8 cellular contexts compared by ENCODE assay signal in genomic region chr3:101803152-101803782, GRCh38. TPM values are rescaled to one million over a fixed set of nuclear protein-coding genes. Genes with fewer than 3 reads are reported as not detected.
DNase-seq lines count a peak whose midpoint lies in the region; ATAC-seq and TF ChIP-seq lines count a peak whose summit lies in the region.

No MANE protein-coding gene starts in this region.

- CTCF ChIA-PET in activated CD4-positive, alpha-beta T cell treated with anti-CD3 and anti-CD28 coated beads for 36 hours (lab: Charles Lee), result interaction anchor here (0.6 to 3.8 kb wide), 33 partner anchors 9 to 733 kb away, joined by 3 to 31 read pairs (median 4); partner anchors contain the start of genes NFKBIZ, NXPE3 and ZBTB11

- H3K27ac Mint-ChIP-seq in activated CD4-positive, alpha-beta T cell treated with anti-CD3 and anti-CD28 coated beads for 36 hours, result no peak overlapping the region
- H3K27ac Mint-ChIP-seq in H9, result no peak overlapping the region
- peak overlapping the region; percentile 61 for H3K27ac Mint-ChIP-seq in activated naive CD8-positive, alpha-beta T cell

- no peak overlapping the region for H4K91ac ChIP-seq in H9 (ENCODE audit: insufficient read length, low read depth, low read length)

- no peak for TF ChIP-seq POLR2A in Peyer's patch (IDR thresholded peaks at IDR 0.05)

- peak; percentile 99 for ATAC-seq in activated CD4-positive, alpha-beta T cell treated with anti-CD3 and anti-CD28 coated beads for 36 hours

- no peak overlapping the region for H3K14ac ChIP-seq in H9 (ENCODE audit: insufficient read depth, low read length)

- no peaks in the 10 kb centered on the region for H3K79me2 ChIP-seq in H9 (ENCODE audit: insufficient read depth, low read length)

- TF ChIP-seq CTCF in H9 (conservative IDR thresholded peaks at IDR 0.05), result peak; percentile 90
- peak; percentile 68 to 90 (median 88) for TF ChIP-seq CTCF in Peyer's patch (IDR thresholded peaks at IDR 0.05)

- no peak overlapping the region for H4K5ac ChIP-seq in H9 (ENCODE audit: insufficient read length, low read depth, low read length)

- no peaks in the 10 kb centered on the region for H3K79me1 ChIP-seq in H9 (ENCODE audit: insufficient read depth, low read depth, low read length, poor library complexity, severe bottlenecking)

- H3K27me3 ChIP-seq in H9 (ENCODE audit: insufficient read depth, low read length) (no peaks in the 10 kb centered on the region), Peyer's patch (no peaks in the 10 kb centered on the region)

- POLR2A ChIA-PET in activated CD4-positive, alpha-beta T cell treated with anti-CD3 and anti-CD28 coated beads for 36 hours (lab: Charles Lee), result interaction anchor here (1.0 kb wide), 1 partner anchor 359 kb away, joined by 3 read pairs; no protein-coding TSS in a partner anchor

- H3K23ac ChIP-seq in H9 (ENCODE audit: insufficient read length, low read depth, low read length), result no peak overlapping the region

- H3K9ac ChIP-seq in H9 (ENCODE audit: extremely low read depth, insufficient read length, low read length), result no peak overlapping the region

- H3K4me1 ChIP-seq in H9 (ENCODE audit: insufficient read depth, low read length) (0 out of 2 replicates have a peak, but pooled peaks cover 2% of the 10 kb centered on the region), Peyer's patch (no peaks in the 10 kb centered on the region)

- no peak overlapping the region for H3K4ac ChIP-seq in H9 (ENCODE audit: low read depth, low read length)

- H2AK5ac ChIP-seq in H9 (ENCODE audit: insufficient read length, low read length), result no peak overlapping the region

- no peak overlapping the region for H4K8ac ChIP-seq in H9 (replicated peaks; ENCODE audit: insufficient read length, low read depth, low read length)

- H3T11ph ChIP-seq in H9 (ENCODE audit: low read length), result no peak overlapping the region

- peaks cover 0 to 8% (median 0%) of the 10 kb centered on the region in 3 donors for H3K36me3 ChIP-seq in Peyer's patch

- H2BK5ac ChIP-seq in H9 (ENCODE audit: insufficient read length, low read length), result no peak overlapping the region

- no peak overlapping the region for H3K4me2 ChIP-seq in H9 (ENCODE audit: insufficient read depth, insufficient read length, low read length)

- no peak overlapping the region for H2BK15ac ChIP-seq in H9 (ENCODE audit: low read depth, low read length)

- no peak overlapping the region for H3K4me3 ChIP-seq in Peyer's patch

- H3K36me3 Mint-ChIP-seq in activated CD4-positive, alpha-beta T cell treated with anti-CD3 and anti-CD28 coated beads for 36 hours (ENCODE audit: low read depth), result peaks cover 31% of the 10 kb centered on the region
- peaks cover 14 to 27% (median 26%) of the 10 kb centered on the region in 3 experiments; a peak in 6 of 7 replicates for H3K36me3 Mint-ChIP-seq in H9 (ENCODE audit: insufficient read depth in 1 of 3, low read depth in 3 of 3)
- peaks cover 6% of the 10 kb centered on the region for H3K36me3 Mint-ChIP-seq in activated naive CD8-positive, alpha-beta T cell

- no peaks in the 10 kb centered on the region for H3K9me3 Mint-ChIP-seq in activated CD4-positive, alpha-beta T cell treated with anti-CD3 and anti-CD28 coated beads for 36 hours (ENCODE audit: low read depth)
- H3K9me3 Mint-ChIP-seq in H9, result no peaks in the 10 kb centered on the region
- H3K9me3 Mint-ChIP-seq in activated naive CD8-positive, alpha-beta T cell (ENCODE audit: low read depth), result no peaks in the 10 kb centered on the region

- DNase-seq in activated CD4-positive, alpha-beta T cell treated with anti-CD3 and anti-CD28 coated beads for 36 hours, result peak; percentile 68
- no peak for DNase-seq in activated CD4-positive, alpha-beta T cell treated with anti-CD3 and anti-CD28 coated beads for 1 hour
- DNase-seq in H9 (no peak), LHCN-M2 (ENCODE audit: low read depth) (peak; percentile 76), Peyer's patch (peak in 2 of 3 donors; percentile 44 to 79), glomerular visceral epithelial cell (ENCODE audit: extremely low spot score) (peak; percentile 60), pulmonary artery endothelial cell (ENCODE audit: low read depth, low spot score) (peak; percentile 45)

- no CpG with 5 or more reads among the region's 9 CpGs for WGBS in H9 (ENCODE audit: extremely low coverage, insufficient read length, low lambda C conversion rate)

- H3K4me3 Mint-ChIP-seq in activated CD4-positive, alpha-beta T cell treated with anti-CD3 and anti-CD28 coated beads for 36 hours, result no peak overlapping the region
- H3K4me3 Mint-ChIP-seq in H9, result no peak overlapping the region
- peak overlapping the region; percentile 18 for H3K4me3 Mint-ChIP-seq in activated naive CD8-positive, alpha-beta T cell

- H2BK20ac ChIP-seq in H9 (ENCODE audit: low read depth, low read length, poor library complexity, severe bottlenecking), result no peak overlapping the region

- H3K56ac ChIP-seq in H9 (ENCODE audit: insufficient read length, low read depth, low read length), result no peak overlapping the region

- H4K20me1 ChIP-seq in H9 (ENCODE audit: control insufficient read depth, insufficient read depth, insufficient read length), result no peaks in the 10 kb centered on the region

- no peak overlapping the region for H2BK12ac ChIP-seq in H9 (ENCODE audit: insufficient read length, low read depth, low read length)

- H3K4me1 Mint-ChIP-seq in activated CD4-positive, alpha-beta T cell treated with anti-CD3 and anti-CD28 coated beads for 36 hours, result peaks cover 36% of the 10 kb centered on the region
- H3K4me1 Mint-ChIP-seq in H9, result peaks cover 13% of the 10 kb centered on the region in 2 experiments
- H3K4me1 Mint-ChIP-seq in activated naive CD8-positive, alpha-beta T cell (ENCODE audit: low read depth), result peaks cover 32% of the 10 kb centered on the region

- H3K18ac ChIP-seq in H9 (ENCODE audit: insufficient read length, low read depth, low read length), result no peak overlapping the region

- H3K9me3 ChIP-seq in H9 (ENCODE audit: control insufficient read depth, low read depth, low read length) (no peaks in the 10 kb centered on the region), Peyer's patch (no peaks in the 10 kb centered on the region)

- H2BK120ac ChIP-seq in H9 (ENCODE audit: low read depth, low read length, poor library complexity, severe bottlenecking), result no peak overlapping the region

- no peaks in the 10 kb centered on the region for H3K23me2 ChIP-seq in H9 (ENCODE audit: insufficient read length, low read depth, low read length, poor library complexity, severe bottlenecking)

- H3K27me3 Mint-ChIP-seq in activated CD4-positive, alpha-beta T cell treated with anti-CD3 and anti-CD28 coated beads for 36 hours, result no peaks in the 10 kb centered on the region
- no peaks in the 10 kb centered on the region for H3K27me3 Mint-ChIP-seq in H9 (ENCODE audit: low read depth)
- no peaks in the 10 kb centered on the region for H3K27me3 Mint-ChIP-seq in activated naive CD8-positive, alpha-beta T cell

- H3K27ac ChIP-seq in H9 (ENCODE audit: insufficient read length, low read depth, low read length) (no peak overlapping the region), Peyer's patch (no peak overlapping the region)

- intact Hi-C loops in activated CD4-positive, alpha-beta T cell treated with anti-CD3 and anti-CD28 coated beads for 36 hours (cut with DNase I, micrococcal nuclease), result loop anchor here (1.0 to 5.0 kb wide), 3 partner anchors 106 to 733 kb away; no protein-coding TSS in a partner anchor

- no peak overlapping the region for H2AFZ ChIP-seq in H9 (ENCODE audit: low read length)

RNA-seq across cellular contexts. Expression of gene NXPE3, which starts 24.3 kb away (rescaled TPM):
- 10 to 100 TPM; 12.8 to 18.5 TPM for total RNA-seq in activated CD4-positive, alpha-beta T cell treated with anti-CD3 and anti-CD28 coated beads for 36 hours
- total RNA-seq in H9 (2021) (15.9 and 16.6 TPM in 2 replicates), LHCN-M2 (2014; rRNA removed) (22.4 and 26.5 TPM in 2 replicates), Peyer's patch (10 to 100 TPM in 1 of 4 donors, 1 to 10 TPM in 3; 1.4 to 62.7 (median 3.2) TPM), pulmonary artery endothelial cell (15.5 and 23.0 TPM in 2 replicates)
- polyA plus RNA-seq in LHCN-M2 (2012), result 22.2 TPM

RNA-seq across cellular contexts. Expression of gene NFKBIZ, which starts 46.0 kb away (rescaled TPM):
- 10 to 100 TPM; 47.8 to 56.7 TPM for total RNA-seq in activated CD4-positive, alpha-beta T cell treated with anti-CD3 and anti-CD28 coated beads for 36 hours
- total RNA-seq in H9 (2021), result 11.1 TPM in 2 replicates
- total RNA-seq in LHCN-M2 (2014; rRNA removed), result 23.0 and 26.6 TPM in 2 replicates
- 7.9 TPM for polyA plus RNA-seq in LHCN-M2 (2012)
- total RNA-seq in Peyer's patch, result 10 to 100 TPM; 37.1 to 70.1 (median 52.9) TPM
- 16.5 and 22.4 TPM in 2 replicates for total RNA-seq in pulmonary artery endothelial cell

Comparison
In these comparisons a context has a peak if more than half of its experiments do, and no peak if none do; other contexts are left out.
1. DNase-seq: peak in activated CD4-positive, alpha-beta T cell treated with anti-CD3 and anti-CD28 coated beads for 36 hours (single experiment), LHCN-M2 (single experiment), Peyer's patch (2 of 3), glomerular visceral epithelial cell (single experiment) and pulmonary artery endothelial cell (single experiment); none in activated CD4-positive, alpha-beta T cell treated with anti-CD3 and anti-CD28 coated beads for 1 hour (single experiment) and H9 (single experiment).